10 cellular contexts compared by ENCODE assay signal in genomic region chr7:130493275-130493868, GRCh38. TPM values are rescaled to one million over a fixed set of nuclear protein-coding genes. Genes with fewer than 3 reads are reported as not detected.
DNase-seq lines count a peak whose midpoint lies in the region; ATAC-seq, FAIRE-seq and TF ChIP-seq lines count a peak whose summit lies in the region.
"Had no signal": no experiment of that assay in that cellular context is flagged by ENCODE, and none has a peak within 500 bp of the region (broad histone marks: within the 10 kb centered on the region; RNA-seq: fewer than 3 reads in every experiment).

No MANE protein-coding gene starts in this region.

- DNase-seq in activated CD8-positive, alpha-beta T cell treated with anti-CD3 and anti-CD28 coated beads for 36 hours: no peak
- DNase-seq in activated CD8-positive, alpha-beta T cell treated with anti-CD3 and anti-CD28 coated beads, Interleukin-2, amount 10 ng/mL, durations not matched to agents 7 days and 5 days: no peak
- DNase-seq in activated naive CD8-positive, alpha-beta T cell treated with anti-CD3 and anti-CD28 coated beads for 36 hours: no peak
- DNase-seq in keratinocyte (ENCODE audit: low read depth, low spot score) (no peak), Calu3 (no peak), KG1 (lab: John Stamatoyannopoulos, UW) (no peak)

- FAIRE-seq in keratinocyte (lab: Jason Lieb, UNC): no peak

- H3K27me3 ChIP-seq in keratinocyte (ENCODE audit: control insufficient read depth, extremely low read depth, insufficient read depth, low read length) (peaks cover 30% of the 10 kb centered on the region), subcutaneous abdominal adipose tissue (ENCODE audit: control insufficient read depth in 5 of 5, insufficient read depth in 4 of 5, low read length in 5 of 5) (no peaks in the 10 kb centered on the region)

- H3K9me3 Mint-ChIP-seq in activated CD8-positive, alpha-beta T cell treated with anti-CD3 and anti-CD28 coated beads for 36 hours: no peaks in the 10 kb centered on the region
- no peaks in the 10 kb centered on the region for H3K9me3 Mint-ChIP-seq in activated CD8-positive, alpha-beta T cell treated with anti-CD3 and anti-CD28 coated beads, Interleukin-2, amount 10 ng/mL, durations not matched to agents 7 days and 5 days (ENCODE audit: insufficient read depth)
- peaks cover 2% of the 10 kb centered on the region for H3K9me3 Mint-ChIP-seq in activated naive CD8-positive, alpha-beta T cell treated with anti-CD3 and anti-CD28 coated beads for 36 hours
- no peaks in the 10 kb centered on the region for H3K9me3 Mint-ChIP-seq in Calu3 (ENCODE audit: low read depth, unreplicated experiment)
- H3K9me3 Mint-ChIP-seq: memory B cell had no signal

- peak overlapping the region; percentile 84 for H3K4me2 ChIP-seq in keratinocyte (ENCODE audit: control insufficient read depth, extremely low read depth, insufficient read depth, low read depth, low read length)

- H3K4me1 ChIP-seq in keratinocyte (ENCODE audit: control insufficient read depth, extremely low read depth, insufficient read depth, low read length) (peaks cover 3% of the 10 kb centered on the region), subcutaneous abdominal adipose tissue (ENCODE audit: control insufficient read depth in 5 of 5, insufficient read depth in 5 of 5, low read length in 5 of 5) (peaks cover 2 to 53% (median 30%) of the 10 kb centered on the region in 5 donors)

- no peak overlapping the region for H3K27ac ChIP-seq in keratinocyte (ENCODE audit: control insufficient read depth, insufficient read depth, low read length)
- peak overlapping the region; percentile 91 for H3K27ac ChIP-seq in subcutaneous abdominal adipose tissue (ENCODE audit: low read depth, low read length)
- H3K27ac ChIP-seq: SK-N-MC had no signal

- H3K9ac ChIP-seq in keratinocyte (ENCODE audit: control insufficient read depth, extremely low read depth, insufficient read depth, low read length) (no peak overlapping the region), subcutaneous abdominal adipose tissue (ENCODE audit: low read length in 5 of 5) (peak overlapping the region; percentile 48 to 87 (median 71))

- H3K27me3 Mint-ChIP-seq in activated CD8-positive, alpha-beta T cell treated with anti-CD3 and anti-CD28 coated beads for 36 hours: peaks cover 15% of the 10 kb centered on the region
- H3K27me3 Mint-ChIP-seq in activated CD8-positive, alpha-beta T cell treated with anti-CD3 and anti-CD28 coated beads, Interleukin-2, amount 10 ng/mL, durations not matched to agents 7 days and 5 days (ENCODE audit: low read depth): peaks cover 44% of the 10 kb centered on the region
- peaks cover 17% of the 10 kb centered on the region for H3K27me3 Mint-ChIP-seq in activated naive CD8-positive, alpha-beta T cell treated with anti-CD3 and anti-CD28 coated beads for 36 hours
- H3K27me3 Mint-ChIP-seq in Calu3 (ENCODE audit: unreplicated experiment): no peaks in the 10 kb centered on the region

- dilution Hi-C loops in keratinocyte (cut with MboI; ENCODE audit: extremely low pct_ligation_motif_present, low sequenced_read_pairs): no loop called here

- POLR2A ChIA-PET in activated CD8-positive, alpha-beta T cell treated with anti-CD3 and anti-CD28 coated beads for 36 hours (lab: Charles Lee): no interaction called here
- POLR2A ChIA-PET in activated CD8-positive, alpha-beta T cell treated with anti-CD3 and anti-CD28 coated beads, Interleukin-2, amount 10 ng/mL, durations not matched to agents 7 days and 5 days (lab: Charles Lee): no interaction called here

- no TSS peak for BruUV-seq in Calu3 (replicated peaks; lab: Mats Ljungman, UMichigan)

- TF ChIP-seq CTCF in activated CD8-positive, alpha-beta T cell treated with anti-CD3 and anti-CD28 coated beads for 36 hours (IDR thresholded peaks at IDR 0.05): no peak
- TF ChIP-seq CTCF in keratinocyte (optimal IDR thresholded peaks at IDR 0.05 in 1 of 3, IDR thresholded peaks at IDR 0.05 in 1 of 3, conservative IDR thresholded peaks at IDR 0.05 in 1 of 3; ENCODE audit: extremely low read depth in 1 of 3, insufficient read depth in 2 of 3, low read length in 3 of 3) (no peak), Calu3 (IDR thresholded peaks at IDR 0.05; ENCODE audit: unreplicated experiment) (no peak)

- CTCF ChIA-PET in activated CD8-positive, alpha-beta T cell treated with anti-CD3 and anti-CD28 coated beads for 36 hours (lab: Charles Lee): no interaction called here
- CTCF ChIA-PET in activated CD8-positive, alpha-beta T cell treated with anti-CD3 and anti-CD28 coated beads, Interleukin-2, amount 10 ng/mL, durations not matched to agents 7 days and 5 days (lab: Charles Lee): no interaction called here
- CTCF ChIA-PET in Calu3 (lab: Charles Lee): no interaction called here

- ATAC-seq in activated CD8-positive, alpha-beta T cell treated with anti-CD3 and anti-CD28 coated beads for 36 hours: no peak
- no peak for ATAC-seq in activated CD8-positive, alpha-beta T cell treated with anti-CD3 and anti-CD28 coated beads, Interleukin-2, amount 10 ng/mL, durations not matched to agents 7 days and 5 days
- ATAC-seq in GM21528 (IDR thresholded peaks at IDR 0.05; ENCODE audit: low FRiP score, unreplicated experiment): no peak

- H3K36me3 ChIP-seq in keratinocyte (ENCODE audit: control insufficient read depth in 2 of 2, extremely low read depth in 1 of 2, insufficient read depth in 2 of 2, low read length in 2 of 2): no peaks in the 10 kb centered on the region
- H3K36me3 ChIP-seq in subcutaneous abdominal adipose tissue (ENCODE audit: control insufficient read depth in 5 of 5, insufficient read depth in 5 of 5, low read length in 5 of 5): peaks cover 7 to 16% (median 10%) of the 10 kb centered on the region in 5 donors

- H3K36me3 Mint-ChIP-seq in activated CD8-positive, alpha-beta T cell treated with anti-CD3 and anti-CD28 coated beads for 36 hours (ENCODE audit: low read depth): peaks cover 3% of the 10 kb centered on the region
- peaks cover 8% of the 10 kb centered on the region for H3K36me3 Mint-ChIP-seq in activated CD8-positive, alpha-beta T cell treated with anti-CD3 and anti-CD28 coated beads, Interleukin-2, amount 10 ng/mL, durations not matched to agents 7 days and 5 days (ENCODE audit: low read depth)
- peaks cover 11% of the 10 kb centered on the region for H3K36me3 Mint-ChIP-seq in activated naive CD8-positive, alpha-beta T cell treated with anti-CD3 and anti-CD28 coated beads for 36 hours
- peaks cover 11% of the 10 kb centered on the region for H3K36me3 Mint-ChIP-seq in Calu3 (ENCODE audit: insufficient read depth, unreplicated experiment)

- peaks cover 10% of the 10 kb centered on the region for H3K4me1 Mint-ChIP-seq in activated CD8-positive, alpha-beta T cell treated with anti-CD3 and anti-CD28 coated beads for 36 hours (ENCODE audit: low read depth)
- H3K4me1 Mint-ChIP-seq in activated CD8-positive, alpha-beta T cell treated with anti-CD3 and anti-CD28 coated beads, Interleukin-2, amount 10 ng/mL, durations not matched to agents 7 days and 5 days (ENCODE audit: low read depth): peaks cover 12% of the 10 kb centered on the region
- peaks cover 7% of the 10 kb centered on the region for H3K4me1 Mint-ChIP-seq in activated naive CD8-positive, alpha-beta T cell treated with anti-CD3 and anti-CD28 coated beads for 36 hours
- peaks cover 23% of the 10 kb centered on the region for H3K4me1 Mint-ChIP-seq in Calu3 (ENCODE audit: low read depth, unreplicated experiment)

- H3K79me2 ChIP-seq in keratinocyte (ENCODE audit: control insufficient read depth, insufficient read depth, low read length): no peaks in the 10 kb centered on the region

- H3K4me3 Mint-ChIP-seq in activated CD8-positive, alpha-beta T cell treated with anti-CD3 and anti-CD28 coated beads for 36 hours: peak overlapping the region; percentile 51
- H3K4me3 Mint-ChIP-seq in activated CD8-positive, alpha-beta T cell treated with anti-CD3 and anti-CD28 coated beads, Interleukin-2, amount 10 ng/mL, durations not matched to agents 7 days and 5 days: no peak overlapping the region
- peak overlapping the region; percentile 75 for H3K4me3 Mint-ChIP-seq in activated naive CD8-positive, alpha-beta T cell treated with anti-CD3 and anti-CD28 coated beads for 36 hours
- no peak overlapping the region for H3K4me3 Mint-ChIP-seq in Calu3 (ENCODE audit: low read depth, unreplicated experiment)
- H3K4me3 Mint-ChIP-seq: memory B cell had no signal

- H3K9me3 ChIP-seq in keratinocyte (ENCODE audit: control insufficient read depth, low read depth, low read length) (no peaks in the 10 kb centered on the region), subcutaneous abdominal adipose tissue (ENCODE audit: control insufficient read depth in 5 of 5, low read length in 5 of 5) (peaks cover 0 to 5% (median 0%) of the 10 kb centered on the region in 5 donors)

- intact Hi-C loops in activated CD8-positive, alpha-beta T cell treated with anti-CD3 and anti-CD28 coated beads for 36 hours (cut with micrococcal nuclease): no loop called here
- intact Hi-C loops in Calu3 (cut with micrococcal nuclease; ENCODE audit: unreplicated experiment): no loop called here

- no peak overlapping the region for H2AFZ ChIP-seq in keratinocyte (ENCODE audit: control insufficient read depth, low read length)

- H3K9me1 ChIP-seq in keratinocyte (ENCODE audit: control insufficient read depth, extremely low read depth, insufficient read depth, low read length): no peaks in the 10 kb centered on the region

- H4K20me1 ChIP-seq in keratinocyte (ENCODE audit: control insufficient read depth, extremely low read depth, insufficient read depth, low read length): no peaks in the 10 kb centered on the region

- H3K27ac Mint-ChIP-seq in activated CD8-positive, alpha-beta T cell treated with anti-CD3 and anti-CD28 coated beads for 36 hours: no peak overlapping the region
- H3K27ac Mint-ChIP-seq in activated CD8-positive, alpha-beta T cell treated with anti-CD3 and anti-CD28 coated beads, Interleukin-2, amount 10 ng/mL, durations not matched to agents 7 days and 5 days: no peak overlapping the region
- H3K27ac Mint-ChIP-seq in activated naive CD8-positive, alpha-beta T cell treated with anti-CD3 and anti-CD28 coated beads for 36 hours: no peak overlapping the region
- no peak overlapping the region for H3K27ac Mint-ChIP-seq in Calu3 (ENCODE audit: unreplicated experiment)
- H3K27ac Mint-ChIP-seq: memory B cell had no signal

- peak overlapping the region in 1 of 3 experiments; percentile 58 for H3K4me3 ChIP-seq in keratinocyte (ENCODE audit: control insufficient read depth in 2 of 3, extremely low read depth in 1 of 3, insufficient read depth in 2 of 3, low read depth in 1 of 3, low read length in 3 of 3)
- H3K4me3 ChIP-seq in subcutaneous abdominal adipose tissue (ENCODE audit: low read depth in 1 of 5, low read length in 5 of 5): peak overlapping the region; percentile 64 to 89 (median 73)

RNA-seq across cellular contexts. Expression of gene MEST, which starts 1.5 kb away (rescaled TPM):
- total RNA-seq in activated CD8-positive, alpha-beta T cell treated with anti-CD3 and anti-CD28 coated beads for 36 hours: 1 to 10 TPM; 6.8 to 9.2 TPM
- 1 to 10 TPM; 2.9 to 3.5 TPM for total RNA-seq in activated CD8-positive, alpha-beta T cell treated with anti-CD3 and anti-CD28 coated beads, Interleukin-2, amount 10 ng/mL, durations not matched to agents 7 days and 5 days
- 10 to 100 TPM; 15.1 to 18.4 TPM for total RNA-seq in activated naive CD8-positive, alpha-beta T cell treated with anti-CD3 and anti-CD28 coated beads for 36 hours
- polyA plus RNA-seq in keratinocyte: 3.7 to 5.8 TPM (median 3.8 TPM) in 3 replicates
- polyA plus RNA-seq in keratinocyte (2011; ENCODE audit: low read depth): 0.54 TPM
- polyA plus RNA-seq in keratinocyte (2011; cell fraction: cytosol; rRNA removed): 4.4 and 5.1 TPM in 2 replicates
- 2.8 and 7.7 TPM in 2 replicates for polyA plus RNA-seq in keratinocyte (2011; cell fraction: nucleus; rRNA removed)
- 1.3 and 2.9 TPM in 2 replicates for polyA plus RNA-seq in keratinocyte (2012; ENCODE audit: low replicate concordance)
- polyA minus RNA-seq in keratinocyte: 5.8 to 8.4 TPM (median 6.8 TPM) in 3 replicates
- polyA minus RNA-seq in keratinocyte (2011; cell fraction: cytosol; rRNA and poly(A)+ RNA removed): 7.5 TPM
- 3.0 and 3.3 TPM in 2 replicates for polyA minus RNA-seq in keratinocyte (2011; cell fraction: nucleus; rRNA and poly(A)+ RNA removed)
- 62.6 and 76.1 TPM in 2 replicates for total RNA-seq in Calu3 (2022)

RNA-seq across cellular contexts. Expression of gene CEP41, which starts 52.6 kb away (rescaled TPM):
- total RNA-seq in activated CD8-positive, alpha-beta T cell treated with anti-CD3 and anti-CD28 coated beads for 36 hours: 10 to 100 TPM; 28.0 to 28.1 TPM
- 10 to 100 TPM; 27.6 to 31.1 TPM for total RNA-seq in activated CD8-positive, alpha-beta T cell treated with anti-CD3 and anti-CD28 coated beads, Interleukin-2, amount 10 ng/mL, durations not matched to agents 7 days and 5 days
- 10 to 100 TPM; 22.3 to 26.5 TPM for total RNA-seq in activated naive CD8-positive, alpha-beta T cell treated with anti-CD3 and anti-CD28 coated beads for 36 hours
- polyA plus RNA-seq in keratinocyte: 10.1 to 21.5 TPM (median 13.4 TPM) in 3 replicates
- polyA plus RNA-seq in keratinocyte (2011; ENCODE audit: low read depth): 2.1 TPM
- 6.8 and 8.6 TPM in 2 replicates for polyA plus RNA-seq in keratinocyte (2011; cell fraction: cytosol; rRNA removed)
- polyA plus RNA-seq in keratinocyte (2011; cell fraction: nucleus; rRNA removed): 16.0 and 17.1 TPM in 2 replicates
- polyA plus RNA-seq in keratinocyte (2012; ENCODE audit: low replicate concordance): 4.4 and 9.6 TPM in 2 replicates
- 4.9 to 8.7 TPM (median 8.7 TPM) in 3 replicates for polyA minus RNA-seq in keratinocyte
- polyA minus RNA-seq in keratinocyte (2011; cell fraction: cytosol; rRNA and poly(A)+ RNA removed): 8.6 TPM
- 6.3 and 15.1 TPM in 2 replicates for polyA minus RNA-seq in keratinocyte (2011; cell fraction: nucleus; rRNA and poly(A)+ RNA removed)
- total RNA-seq in Calu3 (2022): 21.6 and 22.4 TPM in 2 replicates

Comparison
In these comparisons a context has a peak if more than half of its experiments do, and no peak if none do; other contexts are left out.
1. H3K4me3 Mint-ChIP-seq: peak in activated CD8-positive, alpha-beta T cell treated with anti-CD3 and anti-CD28 coated beads for 36 hours (single experiment) and activated naive CD8-positive, alpha-beta T cell treated with anti-CD3 and anti-CD28 coated beads for 36 hours (single experiment); none in activated CD8-positive, alpha-beta T cell treated with anti-CD3 and anti-CD28 coated beads, Interleukin-2, amount 10 ng/mL, durations not matched to agents 7 days and 5 days (single experiment) and Calu3 (single experiment).